In genomic region chr19:5585461-5586299, GRCh38 we compare ENCODE assay signal across 8 cellular contexts. TPM values are rescaled to one million over a fixed set of nuclear protein-coding genes. Genes with fewer than 3 reads are reported as not detected.
A peak's percentile ranks its signal among the peaks of the same experiment; 100 is the strongest.
DNase-seq lines count a peak whose midpoint lies in the region; ATAC-seq, FAIRE-seq and TF ChIP-seq lines count a peak whose summit lies in the region.

No MANE protein-coding gene starts in this region.

- no peaks in the 10 kb centered on the region for H3K9me3 Mint-ChIP-seq in astrocyte (ENCODE audit: unreplicated experiment)
- H3K9me3 Mint-ChIP-seq in stimulated activated effector memory CD8-positive, alpha-beta T cell treated with anti-CD3 and anti-CD28 coated beads, Interleukin-12 subunit alpha, Interleukin-12 subunit beta, amount 100 ng/mL, for 72 hours = no peaks in the 10 kb centered on the region

- no peak overlapping the region for H3K27ac Mint-ChIP-seq in astrocyte (ENCODE audit: unreplicated experiment)
- H3K27ac Mint-ChIP-seq in stimulated activated effector memory CD8-positive, alpha-beta T cell treated with anti-CD3 and anti-CD28 coated beads, Interleukin-12 subunit alpha, Interleukin-12 subunit beta, amount 100 ng/mL, for 72 hours = peak overlapping the region; percentile 92

- WGBS in HepG2 (ENCODE audit: low lambda C conversion rate) = 61% methylated on average over 3 of the region's 29 CpGs

- ATAC-seq in Panc1 (0 out of 2 replicates have a peak, but pooled peaks have one; percentile 20), HepG2 (no peak; the same call in 2 of the 3 replicates), HG03460 (IDR thresholded peaks at IDR 0.05; ENCODE audit: unreplicated experiment) (no peak)
- ATAC-seq in stimulated activated effector memory CD8-positive, alpha-beta T cell treated with anti-CD3 and anti-CD28 coated beads, Interleukin-12 subunit alpha, Interleukin-12 subunit beta, amount 100 ng/mL, for 72 hours = peak; percentile 72

- no peaks in the 10 kb centered on the region for H3K27me3 Mint-ChIP-seq in astrocyte (ENCODE audit: low read depth, unreplicated experiment)

- POLR2A ChIA-PET in Panc1 (lab: Charles Lee) (no interaction called here), HepG2 (lab: Yijun Ruan, JAX) (no interaction called here)

- H3K4me2 ChIP-seq in astrocyte (ENCODE audit: low read length) (peak overlapping the region; percentile 22), HepG2 (ENCODE audit: low read depth, low read length) (no peak overlapping the region)

- no peak overlapping the region for H3K27ac ChIP-seq in Panc1 (ENCODE audit: low read length)
- H3K27ac ChIP-seq in astrocyte (ENCODE audit: low read depth, low read length) = no peak overlapping the region
- no peak overlapping the region for H3K27ac ChIP-seq in HepG2 (ENCODE audit: extremely low read length, insufficient read depth, low read length)

- no peak overlapping the region for H3K4me3 ChIP-seq in Panc1 (ENCODE audit: low read depth in 2 of 2, low read length in 2 of 2)
- no peak overlapping the region for H3K4me3 ChIP-seq in astrocyte (ENCODE audit: insufficient read depth, low read depth, low read length)
- H3K4me3 ChIP-seq in HepG2 (replicated peaks in 1 of 3; ENCODE audit: insufficient read depth in 1 of 3, low read depth in 2 of 3, low read length in 3 of 3) = no peak overlapping the region

- TF ChIP-seq POLR2A in HepG2 (IDR thresholded peaks at IDR 0.05; ENCODE audit: insufficient read depth in 1 of 2, low read depth in 2 of 2, low read length in 2 of 2) = no peak

- H3K4me3 Mint-ChIP-seq in astrocyte (ENCODE audit: unreplicated experiment) = no peak overlapping the region
- peak overlapping the region; percentile 66 for H3K4me3 Mint-ChIP-seq in stimulated activated effector memory CD8-positive, alpha-beta T cell treated with anti-CD3 and anti-CD28 coated beads, Interleukin-12 subunit alpha, Interleukin-12 subunit beta, amount 100 ng/mL, for 72 hours

- CTCF ChIA-PET in Panc1 (lab: Charles Lee) = no interaction called here
- CTCF ChIA-PET in HepG2 (lab: Yijun Ruan, JAX; ENCODE audit: low intra/inter-chr PET ratio, low total read pairs) = no interaction called here

- H3K27me3 ChIP-seq in Panc1 (ENCODE audit: control insufficient read depth, insufficient read depth, low read length) (no peaks in the 10 kb centered on the region), astrocyte (ENCODE audit: insufficient read depth, low read length) (no peaks in the 10 kb centered on the region), HepG2 (ENCODE audit: control insufficient read depth in 1 of 2, insufficient read depth in 2 of 2, low read length in 2 of 2) (no peaks in the 10 kb centered on the region)

- intact Hi-C loops in Panc1 (cut with micrococcal nuclease; ENCODE audit: unreplicated experiment) (no loop called here), HepG2 (cut with micrococcal nuclease; ENCODE audit: unreplicated experiment) (no loop called here)

- TF ChIP-seq EP300 in HepG2 (IDR thresholded peaks at IDR 0.05; ENCODE audit: low read depth in 2 of 2, low read length in 2 of 2) (no peak), HepG2 (CRISPR knock-in tag; IDR thresholded peaks at IDR 0.05; ENCODE audit: borderline replicate concordance) (no peak)

- H3K36me3 ChIP-seq in Panc1 (ENCODE audit: control insufficient read depth, insufficient read depth, low read length) (peaks cover 6% of the 10 kb centered on the region), astrocyte (ENCODE audit: insufficient read depth, low read length) (peaks cover 11% of the 10 kb centered on the region), HepG2 (replicated peaks in 1 of 2; ENCODE audit: control insufficient read depth in 1 of 2, insufficient read depth in 2 of 2, low read length in 2 of 2) (peaks cover 24 to 44% of the 10 kb centered on the region in 2 experiments; a peak in 4 of 5 replicates)

- H3K79me2 ChIP-seq in astrocyte (ENCODE audit: insufficient read depth, low read length) (no peaks in the 10 kb centered on the region), HepG2 (ENCODE audit: insufficient read depth, low read length) (no peaks in the 10 kb centered on the region)

- H4K20me1 ChIP-seq in astrocyte (ENCODE audit: insufficient read depth, low read length) (peaks cover 64% of the 10 kb centered on the region), HepG2 (ENCODE audit: insufficient read depth, low read length) (no peaks in the 10 kb centered on the region)

- H3K9ac ChIP-seq in astrocyte (ENCODE audit: low read length) (no peak overlapping the region), HepG2 (ENCODE audit: insufficient read depth, low read depth, low read length) (no peak overlapping the region)

- no peaks in the 10 kb centered on the region for H3K9me3 ChIP-seq in Panc1 (ENCODE audit: control insufficient read depth, insufficient read depth, low read depth, low read length)
- no peaks in the 10 kb centered on the region for H3K9me3 ChIP-seq in astrocyte (ENCODE audit: insufficient read depth, low read depth, low read length)
- H3K9me3 ChIP-seq in HepG2 (ENCODE audit: low read length) = no peaks in the 10 kb centered on the region

- H3K4me1 Mint-ChIP-seq in astrocyte (ENCODE audit: low read depth, unreplicated experiment) = peaks cover 8% of the 10 kb centered on the region
- H3K4me1 Mint-ChIP-seq in stimulated activated effector memory CD8-positive, alpha-beta T cell treated with anti-CD3 and anti-CD28 coated beads, Interleukin-12 subunit alpha, Interleukin-12 subunit beta, amount 100 ng/mL, for 72 hours = peaks cover 20% of the 10 kb centered on the region

- no peak overlapping the region for H2AFZ ChIP-seq in astrocyte (ENCODE audit: low read depth, low read length)
- no peak overlapping the region for H2AFZ ChIP-seq in HepG2 (ENCODE audit: low read length)

- FAIRE-seq in astrocyte (lab: Jason Lieb, UNC) (no peak), HepG2 (lab: Jason Lieb, UNC) (no peak)

- in situ Hi-C loops in Panc1 (cut with HindIII; ENCODE audit: low pct_unique_long_range_greater_than_20kb, low sequenced_read_pairs) = no loop called here
- in situ Hi-C loops in HepG2 (cut with HindIII; ENCODE audit: extremely low pct_ligation_motif_present, low pct_unique_long_range_greater_than_20kb) = no loop called here

- TF ChIP-seq CTCF in Panc1 (IDR thresholded peaks at IDR 0.05) (no peak), astrocyte (IDR thresholded peaks at IDR 0.05; ENCODE audit: insufficient read depth, low read depth, low read length) (no peak), HepG2 (CRISPR knock-in tag; IDR thresholded peaks at IDR 0.05) (no peak)

- no peak for TF ChIP-seq RAD21 in HepG2 (CRISPR knock-in tag; IDR thresholded peaks at IDR 0.05)

- BruUV-seq in Panc1 (replicated peaks; lab: Mats Ljungman, UMichigan) = no TSS peak
- no TSS peak for BruUV-seq in HepG2 (replicated peaks; lab: Mats Ljungman, UMichigan)

- H3K4me1 ChIP-seq in Panc1 (ENCODE audit: control insufficient read depth, insufficient read depth, low read length) (no peaks in the 10 kb centered on the region), astrocyte (ENCODE audit: insufficient read depth, low read length) (peaks cover 32% of the 10 kb centered on the region), HepG2 (ENCODE audit: insufficient read depth, low read length) (peaks cover 21% of the 10 kb centered on the region)

- DNase-seq in CD1c-positive myeloid dendritic cell (ENCODE audit: extremely low spot score) (peak; percentile 22), Panc1 (ENCODE audit: low read depth, low spot score) (no peak), astrocyte (ENCODE audit: low read depth) (no peak), HepG2 (ENCODE audit: low spot score) (no peak), 8988T (no peak), SHP77 treated with DMSO at 0.1 percent for 48 hours (lab: John Stamatoyannopoulos, UW) (no peak)
- no peak for DNase-seq in stimulated activated effector memory CD8-positive, alpha-beta T cell treated with anti-CD3 and anti-CD28 coated beads, Interleukin-12 subunit alpha, Interleukin-12 subunit beta, amount 100 ng/mL, for 72 hours (ENCODE audit: low spot score in 2 of 2)

- H3K36me3 Mint-ChIP-seq in astrocyte (ENCODE audit: low read depth, unreplicated experiment) = peaks cover 19% of the 10 kb centered on the region
- H3K36me3 Mint-ChIP-seq in stimulated activated effector memory CD8-positive, alpha-beta T cell treated with anti-CD3 and anti-CD28 coated beads, Interleukin-12 subunit alpha, Interleukin-12 subunit beta, amount 100 ng/mL, for 72 hours = peaks cover 60% of the 10 kb centered on the region

RNA-seq across cellular contexts. Expression of gene TINCR, which starts 17.9 kb away (rescaled TPM):
- total RNA-seq in Panc1 (2021; ENCODE audit: unreplicated experiment) = 2.3 TPM
- polyA plus RNA-seq in Panc1 (2012; ENCODE audit: insufficient read length) = 2.8 TPM
- total RNA-seq in astrocyte = 0.38 and 1.4 TPM in 2 replicates
- total RNA-seq in HepG2 (2016; rRNA removed; fragmentation: Illumina TruSeq; extraction: Trizol) = 0.04 and 0.33 TPM in 2 replicates
- total RNA-seq in HepG2 (2016; cell fraction: cytosol; rRNA removed; fragmentation: Illumina TruSeq; extraction: Trizol; ENCODE audit: low read depth) = not detected in 2 replicates
- 0.28 and 0.39 TPM in 2 replicates for total RNA-seq in HepG2 (2016; cell fraction: insoluble cytoplasmic fraction; rRNA removed; fragmentation: Illumina TruSeq; extraction: Trizol)
- total RNA-seq in HepG2 (2016; cell fraction: membrane; rRNA removed; fragmentation: Illumina TruSeq; extraction: Trizol) = 0.07 TPM in 1 of 2 replicates, not detected in the other
- total RNA-seq in HepG2 (2016; cell fraction: nucleus; rRNA removed; fragmentation: Illumina TruSeq; extraction: Trizol) = 0.09 TPM in 1 of 2 replicates, not detected in the other
- polyA plus RNA-seq in HepG2 (2011; rRNA removed) = 0.17 and 0.30 TPM in 2 replicates
- polyA plus RNA-seq in HepG2 (2011; cell fraction: cytosol; rRNA removed) = 0.15 and 0.22 TPM in 2 replicates
- 0.53 and 0.68 TPM in 2 replicates for polyA plus RNA-seq in HepG2 (2011; cell fraction: nucleus; rRNA removed)
- polyA plus RNA-seq in HepG2 (2012) = 0.08 and 0.59 TPM in 2 replicates
- 0.03 and 0.40 TPM in 2 replicates for polyA plus RNA-seq in HepG2 (2016; cell fraction: cytosol; fragmentation: Illumina TruSeq; extraction: Trizol; ENCODE audit: low read depth)
- polyA plus RNA-seq in HepG2 (2016; cell fraction: insoluble cytoplasmic fraction; fragmentation: Illumina TruSeq; extraction: Trizol; ENCODE audit: low read depth) = 0.17 TPM in 1 of 2 replicates, not detected in the other
- polyA plus RNA-seq in HepG2 (2016; cell fraction: membrane; fragmentation: Illumina TruSeq; extraction: Trizol; ENCODE audit: low read depth) = 0.12 and 0.14 TPM in 2 replicates
- 0.12 and 0.45 TPM in 2 replicates for polyA plus RNA-seq in HepG2 (2016; cell fraction: nucleus; fragmentation: Illumina TruSeq; extraction: Trizol; ENCODE audit: insufficient read depth, low read depth)
- 0.30 and 7.6 TPM in 2 replicates for polyA minus RNA-seq in HepG2 (2011; rRNA and poly(A)+ RNA removed; ENCODE audit: low replicate concordance)
- polyA minus RNA-seq in HepG2 (2011; cell fraction: cytosol; rRNA and poly(A)+ RNA removed) = not detected in 2 replicates
- polyA minus RNA-seq in HepG2 (2011; cell fraction: nucleus; rRNA and poly(A)+ RNA removed) = 0.62 TPM in 1 of 2 replicates, not detected in the other

RNA-seq across cellular contexts. Expression of gene SAFB2, which starts 36.9 kb away (rescaled TPM):
- 83.5 TPM for total RNA-seq in Panc1 (2021; ENCODE audit: unreplicated experiment)
- 93.8 TPM for polyA plus RNA-seq in Panc1 (2012; ENCODE audit: insufficient read length)
- total RNA-seq in astrocyte = 50.6 and 51.9 TPM in 2 replicates
- 22.9 and 31.5 TPM in 2 replicates for total RNA-seq in HepG2 (2016; rRNA removed; fragmentation: Illumina TruSeq; extraction: Trizol)
- 28.6 and 30.0 TPM in 2 replicates for total RNA-seq in HepG2 (2016; cell fraction: cytosol; rRNA removed; fragmentation: Illumina TruSeq; extraction: Trizol; ENCODE audit: low read depth)
- 16.7 and 28.5 TPM in 2 replicates for total RNA-seq in HepG2 (2016; cell fraction: insoluble cytoplasmic fraction; rRNA removed; fragmentation: Illumina TruSeq; extraction: Trizol)
- 18.7 and 21.5 TPM in 2 replicates for total RNA-seq in HepG2 (2016; cell fraction: membrane; rRNA removed; fragmentation: Illumina TruSeq; extraction: Trizol)
- 38.9 and 43.4 TPM in 2 replicates for total RNA-seq in HepG2 (2016; cell fraction: nucleus; rRNA removed; fragmentation: Illumina TruSeq; extraction: Trizol)
- 11.2 and 16.8 TPM in 2 replicates for polyA plus RNA-seq in HepG2 (2011; rRNA removed)
- polyA plus RNA-seq in HepG2 (2011; cell fraction: cytosol; rRNA removed) = 4.4 and 7.8 TPM in 2 replicates
- 123 and 130 TPM in 2 replicates for polyA plus RNA-seq in HepG2 (2011; cell fraction: nucleus; rRNA removed)
- polyA plus RNA-seq in HepG2 (2012) = 34.2 and 41.5 TPM in 2 replicates
- 7.4 and 9.0 TPM in 2 replicates for polyA plus RNA-seq in HepG2 (2016; cell fraction: cytosol; fragmentation: Illumina TruSeq; extraction: Trizol; ENCODE audit: low read depth)
- polyA plus RNA-seq in HepG2 (2016; cell fraction: insoluble cytoplasmic fraction; fragmentation: Illumina TruSeq; extraction: Trizol; ENCODE audit: low read depth) = 37.3 and 38.4 TPM in 2 replicates
- polyA plus RNA-seq in HepG2 (2016; cell fraction: membrane; fragmentation: Illumina TruSeq; extraction: Trizol; ENCODE audit: low read depth) = 8.7 and 10.4 TPM in 2 replicates
- 110 and 111 TPM in 2 replicates for polyA plus RNA-seq in HepG2 (2016; cell fraction: nucleus; fragmentation: Illumina TruSeq; extraction: Trizol; ENCODE audit: insufficient read depth, low read depth)
- polyA minus RNA-seq in HepG2 (2011; rRNA and poly(A)+ RNA removed; ENCODE audit: low replicate concordance) = 14.4 and 17.7 TPM in 2 replicates
- polyA minus RNA-seq in HepG2 (2011; cell fraction: cytosol; rRNA and poly(A)+ RNA removed) = 7.1 and 9.7 TPM in 2 replicates
- 82.5 and 91.5 TPM in 2 replicates for polyA minus RNA-seq in HepG2 (2011; cell fraction: nucleus; rRNA and poly(A)+ RNA removed)

RNA-seq across cellular contexts. Expression of gene SAFB, which starts 37.2 kb away (rescaled TPM):
- total RNA-seq in Panc1 (2021; ENCODE audit: unreplicated experiment) (83.0 TPM), astrocyte (60.4 and 65.1 TPM in 2 replicates), HepG2 (2016; rRNA removed; fragmentation: Illumina TruSeq; extraction: Trizol) (28.4 and 43.4 TPM in 2 replicates)
- polyA plus RNA-seq in Panc1 (2012; ENCODE audit: insufficient read length) = 99.0 TPM
- total RNA-seq in HepG2 (2016; cell fraction: cytosol; rRNA removed; fragmentation: Illumina TruSeq; extraction: Trizol; ENCODE audit: low read depth) = 14.7 and 17.5 TPM in 2 replicates
- 31.2 and 39.6 TPM in 2 replicates for total RNA-seq in HepG2 (2016; cell fraction: insoluble cytoplasmic fraction; rRNA removed; fragmentation: Illumina TruSeq; extraction: Trizol)
- 15.8 and 15.9 TPM in 2 replicates for total RNA-seq in HepG2 (2016; cell fraction: membrane; rRNA removed; fragmentation: Illumina TruSeq; extraction: Trizol)
- total RNA-seq in HepG2 (2016; cell fraction: nucleus; rRNA removed; fragmentation: Illumina TruSeq; extraction: Trizol) = 52.0 and 55.7 TPM in 2 replicates
- 21.0 and 27.2 TPM in 2 replicates for polyA plus RNA-seq in HepG2 (2011; rRNA removed)
- 25.0 and 48.1 TPM in 2 replicates for polyA plus RNA-seq in HepG2 (2011; cell fraction: cytosol; rRNA removed)
- polyA plus RNA-seq in HepG2 (2011; cell fraction: nucleus; rRNA removed) = 153 and 157 TPM in 2 replicates
- polyA plus RNA-seq in HepG2 (2012) = 55.4 and 72.9 TPM in 2 replicates
- polyA plus RNA-seq in HepG2 (2016; cell fraction: cytosol; fragmentation: Illumina TruSeq; extraction: Trizol; ENCODE audit: low read depth) = 3.6 and 3.8 TPM in 2 replicates
- polyA plus RNA-seq in HepG2 (2016; cell fraction: insoluble cytoplasmic fraction; fragmentation: Illumina TruSeq; extraction: Trizol; ENCODE audit: low read depth) = 67.5 and 86.2 TPM in 2 replicates
- 6.0 and 7.3 TPM in 2 replicates for polyA plus RNA-seq in HepG2 (2016; cell fraction: membrane; fragmentation: Illumina TruSeq; extraction: Trizol; ENCODE audit: low read depth)
- polyA plus RNA-seq in HepG2 (2016; cell fraction: nucleus; fragmentation: Illumina TruSeq; extraction: Trizol; ENCODE audit: insufficient read depth, low read depth) = 107 and 108 TPM in 2 replicates
- 19.3 and 26.4 TPM in 2 replicates for polyA minus RNA-seq in HepG2 (2011; rRNA and poly(A)+ RNA removed; ENCODE audit: low replicate concordance)
- 31.4 and 31.7 TPM in 2 replicates for polyA minus RNA-seq in HepG2 (2011; cell fraction: cytosol; rRNA and poly(A)+ RNA removed)
- 66.7 and 69.6 TPM in 2 replicates for polyA minus RNA-seq in HepG2 (2011; cell fraction: nucleus; rRNA and poly(A)+ RNA removed)

Comparison
In these comparisons a context has a peak if more than half of its experiments do, and no peak if none do; other contexts are left out.
1. ATAC-seq: peak in Panc1 (single experiment) and stimulated activated effector memory CD8-positive, alpha-beta T cell treated with anti-CD3 and anti-CD28 coated beads, Interleukin-12 subunit alpha, Interleukin-12 subunit beta, amount 100 ng/mL, for 72 hours (single experiment); none in HepG2 (single experiment) and HG03460 (single experiment).